In the genomic region with DNA sequence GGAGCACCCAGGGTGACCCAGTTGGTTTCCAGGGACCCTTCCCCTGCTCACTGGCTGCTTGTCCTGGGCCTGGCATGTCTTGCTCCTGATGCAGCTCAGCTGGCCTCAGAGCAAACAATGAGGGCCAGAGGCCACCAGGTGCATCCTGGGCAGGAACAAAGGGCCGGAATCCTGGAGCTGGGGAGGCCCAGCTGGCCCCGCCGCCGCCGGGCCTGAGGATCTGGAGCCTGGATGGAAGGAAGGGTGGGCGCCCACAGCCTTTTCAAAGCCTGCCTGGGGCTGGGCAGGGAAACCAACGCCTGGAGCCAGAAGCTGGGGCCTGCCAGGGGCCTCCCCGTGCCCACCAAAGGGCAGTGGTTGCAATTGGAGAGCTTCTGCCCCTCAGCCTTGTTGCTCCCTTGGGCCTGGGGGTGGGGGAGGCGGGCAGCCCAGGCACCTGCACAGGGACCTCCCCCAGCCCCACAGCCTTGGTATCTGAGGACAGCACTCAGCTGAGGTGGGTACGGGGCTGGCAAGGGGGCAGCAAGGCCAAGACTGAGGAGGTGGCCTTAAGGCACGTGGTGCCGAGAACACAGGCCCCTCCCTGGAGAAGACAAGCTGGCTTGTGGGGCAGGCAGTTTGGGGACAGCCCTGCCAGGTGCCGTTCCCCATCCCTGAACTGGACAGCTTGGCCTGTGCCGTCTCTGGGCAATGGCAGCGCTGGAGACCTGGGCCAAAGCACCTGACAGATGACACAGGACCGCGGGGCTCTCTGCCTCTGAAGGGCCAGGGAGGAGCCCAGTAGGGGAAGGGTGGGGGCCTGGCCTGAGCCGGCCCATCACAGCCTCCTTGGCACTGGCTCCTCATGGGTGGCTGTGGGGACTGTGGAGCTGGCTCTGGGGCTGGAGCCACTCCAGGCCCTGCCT, we compare ENCODE assay signal across 12 cellular contexts. TPM values are rescaled to one million over a fixed set of nuclear protein-coding genes. Genes with fewer than 3 reads are reported as not detected.
A peak's percentile ranks its signal among the peaks of the same experiment; 100 is the strongest.
DNase-seq lines count a peak whose midpoint lies in the region; ATAC-seq, FAIRE-seq and TF ChIP-seq lines count a peak whose summit lies in the region.
"Had no signal": no experiment of that assay in that cellular context is flagged by ENCODE, and none has a peak within 500 bp of the region (broad histone marks: within the 10 kb centered on the region; RNA-seq: fewer than 3 reads in every experiment).

No MANE protein-coding gene starts in this region.

- no peak for TF ChIP-seq RAD21 in A549 (conservative IDR thresholded peaks at IDR 0.05 in 1 of 2, IDR thresholded peaks at IDR 0.05 in 1 of 2)

- CTCF ChIA-PET in A549 (lab: Yijun Ruan, JAX), result interaction anchor here (0.6 to 3.6 kb wide), 4 partner anchors 86 to 108 kb away, joined by 3 to 32 read pairs (median 4); no protein-coding TSS in a partner anchor

- peak; percentile 18 to 21; a peak in 4 of 6 replicates for ATAC-seq in A549

- H2AFZ ChIP-seq in Karpas-422 (ENCODE audit: low read length), result no peak overlapping the region

- TF ChIP-seq CTCF in A549 (IDR thresholded peaks at IDR 0.05), result no peak
- no peak for TF ChIP-seq CTCF in tibial nerve (IDR thresholded peaks at IDR 0.05)

- H4K20me1 ChIP-seq in Karpas-422 (ENCODE audit: insufficient read depth, low read depth, low read length), result no peaks in the 10 kb centered on the region

- H3K36me3 ChIP-seq in Karpas-422 (ENCODE audit: insufficient read depth, low read length) (no peaks in the 10 kb centered on the region), tibial nerve (peaks cover 0 to 39% (median 6%) of the 10 kb centered on the region in 3 donors)

- H3K27ac ChIP-seq in A549, result no peak overlapping the region
- no peak overlapping the region for H3K27ac ChIP-seq in Karpas-422 (ENCODE audit: low read length)
- peak overlapping the region; percentile 10 for H3K27ac ChIP-seq in cingulate gyrus (ENCODE audit: low read depth, low read length)
- H3K27ac ChIP-seq in tibial nerve, result peak overlapping the region in 2 of 4 donors; percentile 11 to 28
- H3K27ac ChIP-seq: esophagus squamous epithelium had no signal

- H3K27me3 ChIP-seq in Karpas-422 (ENCODE audit: low read length), result no peaks in the 10 kb centered on the region
- peaks cover 0 to 15% of the 10 kb centered on the region in 2 donors for H3K27me3 ChIP-seq in tibial nerve

- POLR2A ChIA-PET in A549 (lab: Yijun Ruan, JAX), result no interaction called here

- DNase-seq in A549 (ENCODE audit: low read depth in 1 of 2, low spot score in 1 of 2) (no peak), Karpas-422 (peak; percentile 43), lung microvascular endothelial cell (ENCODE audit: low read depth in 2 of 2) (peak; percentile 84 to 89), tibial nerve (ENCODE audit: low spot score in 2 of 2) (no peak), GOT3 (lab: John Stamatoyannopoulos, UW) (no peak), midbrain (lab: John Stamatoyannopoulos, UW) (no peak)
- no peak for DNase-seq in central memory CD4-positive, alpha-beta T cell
- DNase-seq: activated naive CD4-positive, alpha-beta T cell treated with anti-CD3 and anti-CD28 coated beads, Interleukin-2, amount 50 U/mL, for 16 hours; esophagus squamous epithelium; stimulated activated CD4-positive, alpha-beta T cell treated with anti-CD3 and anti-CD28 coated beads, Interleukin-2, amount 100 ng/mL, for 24 hours had no signal

- no peaks in the 10 kb centered on the region for H3K4me1 ChIP-seq in A549
- H3K4me1 ChIP-seq in Karpas-422 (ENCODE audit: low read length), result peaks cover 63% of the 10 kb centered on the region
- peaks cover 0 to 37% (median 10%) of the 10 kb centered on the region in 4 donors for H3K4me1 ChIP-seq in tibial nerve

- peaks cover 11% of the 10 kb centered on the region for H3K79me2 ChIP-seq in Karpas-422 (ENCODE audit: low read length)

- no peak for FAIRE-seq in A549 (lab: Jason Lieb, UNC)
- FAIRE-seq: TTC549 had no signal

- no peak for TF ChIP-seq POLR2A in A549 (IDR thresholded peaks at IDR 0.05; ENCODE audit: low read length)
- no peak for TF ChIP-seq POLR2A in tibial nerve (IDR thresholded peaks at IDR 0.05)

- no peak overlapping the region for H3K9ac ChIP-seq in Karpas-422 (ENCODE audit: low read length)

- H3K4me2 ChIP-seq in A549 (no peak overlapping the region), Karpas-422 (ENCODE audit: low read depth, low read length, poor library complexity, severe bottlenecking) (no peak overlapping the region)

- H3K9me3 ChIP-seq in A549, result no peaks in the 10 kb centered on the region
- H3K9me3 ChIP-seq in Karpas-422 (ENCODE audit: low read length), result no peaks in the 10 kb centered on the region
- no peaks in the 10 kb centered on the region for H3K9me3 ChIP-seq in tibial nerve
- H3K9me3 ChIP-seq: esophagus squamous epithelium had no signal

- TF ChIP-seq EP300 in A549 (IDR thresholded peaks at IDR 0.05) (no peak), tibial nerve (IDR thresholded peaks at IDR 0.05) (peak in 1 of 2 donors; percentile 54)

- WGBS in A549 (ENCODE audit: missing lambda C conversion rate), result 81% methylated on average over 4 of the region's 18 CpGs
- WGBS in tibial nerve, 2 donors, result 49 to 66% methylated on average over 7 to 11 of the region's 18 CpGs

- no peaks in the 10 kb centered on the region for H3K9me2 ChIP-seq in Karpas-422 (replicated peaks; ENCODE audit: insufficient read depth, low read length)

- H3K4me3 ChIP-seq in A549 (no peak overlapping the region), Karpas-422 (ENCODE audit: low read length) (no peak overlapping the region), tibial nerve (no peak overlapping the region)
- H3K4me3 ChIP-seq: esophagus squamous epithelium had no signal

TF ChIP-seq in A549, 52 proteins besides CTCF, POLR2A, EP300 and RAD21:
- no peak for TF ChIP-seq FOSL2 (IDR thresholded peaks at IDR 0.05)
- TF ChIP-seq FOSL2 (CRISPR knock-in tag; IDR thresholded peaks at IDR 0.05), result no peak
- TF ChIP-seq TFCP2L1 (CRISPR knock-in tag; IDR thresholded peaks at IDR 0.05), result no peak
- TF ChIP-seq TP53 (CRISPR knock-in tag; IDR thresholded peaks at IDR 0.05), result no peak
- no peak for TF ChIP-seq CEBPB (IDR thresholded peaks at IDR 0.05)
- no peak for TF ChIP-seq CHD4 (IDR thresholded peaks at IDR 0.05; ENCODE audit: borderline replicate concordance)
- no peak for TF ChIP-seq PHF8 (IDR thresholded peaks at IDR 0.05; ENCODE audit: borderline replicate concordance, low read depth)
- no peak for TF ChIP-seq HOXA7 (CRISPR knock-in tag; IDR thresholded peaks at IDR 0.05)
- no peak for TF ChIP-seq MAFK (IDR thresholded peaks at IDR 0.05; ENCODE audit: partially characterized antibody)
- no peak for TF ChIP-seq JUNB (IDR thresholded peaks at IDR 0.05)
- TF ChIP-seq EHMT2 (IDR thresholded peaks at IDR 0.05; ENCODE audit: low read depth), result no peak
- TF ChIP-seq FOXS1 (CRISPR knock-in tag; IDR thresholded peaks at IDR 0.05), result no peak
- TF ChIP-seq RNF2 (IDR thresholded peaks at IDR 0.05; ENCODE audit: borderline replicate concordance, low read depth), result no peak
TF ChIP-seq in A549: peak in this region for 0.

RNA-seq across cellular contexts. Expression of a gene that starts 7.1 kb away (rescaled TPM):
- polyA plus RNA-seq in A549 (2011; rRNA removed), result 0.48 and 0.99 TPM in 2 replicates
- 1.2 and 1.8 TPM in 2 replicates for polyA plus RNA-seq in A549 (2012; cell fraction: cytosol; rRNA removed)
- polyA plus RNA-seq in A549 (2012; cell fraction: nucleus; rRNA removed), result 4.1 and 6.9 TPM in 2 replicates
- polyA plus RNA-seq in A549 (2017; fragmentation: RNase III; extraction: RNeasy Plus Mini Kit Qiagen cat#74134 plus additional on column Dnase treatment), result 1.5 to 1.9 TPM (median 1.8 TPM) in 3 replicates
- polyA minus RNA-seq in A549 (2011; rRNA and poly(A)+ RNA removed), result 1.6 and 4.1 TPM in 2 replicates
- 65.9 and 86.7 TPM in 2 replicates for total RNA-seq in Karpas-422 (2014; rRNA removed; shearing (Covaris generic); ENCODE audit: low replicate concordance)
- 3.8 and 7.0 TPM in 2 replicates for total RNA-seq in lung microvascular endothelial cell
- total RNA-seq in tibial nerve, result 1 to 10 TPM; 2.6 to 4.2 (median 3.5) TPM

Comparison
In these comparisons a context has a peak if more than half of its experiments do, and no peak if none do; other contexts are left out.
1. DNase-seq: peak in Karpas-422 (single experiment) and lung microvascular endothelial cell (2 of 2); none in A549 (0 of 2), tibial nerve (0 of 2), GOT3 (single experiment), central memory CD4-positive, alpha-beta T cell (single experiment) and midbrain (single experiment).